Comparison of ENCODE assay signal across 8 cellular contexts in genomic region chr6:133890941-133891813, GRCh38. TPM values are rescaled to one million over a fixed set of nuclear protein-coding genes. Genes with fewer than 3 reads are reported as not detected.
DNase-seq lines count a peak whose midpoint lies in the region; ATAC-seq and TF ChIP-seq lines count a peak whose summit lies in the region.

No MANE protein-coding gene starts in this region.

- H3K27ac Mint-ChIP-seq in activated B cell treated with CpG ODN at 0.5 μM for 24 hours, result no peak overlapping the region
- H3K27ac Mint-ChIP-seq in nephron, result peak overlapping the region; percentile 76 to 99 (median 96)

- H3K27me3 Mint-ChIP-seq in activated B cell treated with CpG ODN at 0.5 μM for 24 hours (peaks cover 76% of the 10 kb centered on the region), nephron (ENCODE audit: low read depth) (peaks cover 98% of the 10 kb centered on the region)

- peaks cover 30% of the 10 kb centered on the region for H3K4me1 Mint-ChIP-seq in activated B cell treated with CpG ODN at 0.5 μM for 24 hours
- peaks cover 53% of the 10 kb centered on the region for H3K4me1 Mint-ChIP-seq in nephron

- peak overlapping the region; percentile 85 for H3K4me3 Mint-ChIP-seq in activated B cell treated with CpG ODN at 0.5 μM for 24 hours
- H3K4me3 Mint-ChIP-seq in nephron, result peak overlapping the region; percentile 89 to 98 (median 95)

- H3K9me3 Mint-ChIP-seq in activated B cell treated with CpG ODN at 0.5 μM for 24 hours, result no peaks in the 10 kb centered on the region
- no peaks in the 10 kb centered on the region for H3K9me3 Mint-ChIP-seq in nephron

- H3K36me3 Mint-ChIP-seq in activated B cell treated with CpG ODN at 0.5 μM for 24 hours (ENCODE audit: low read depth) (no peaks in the 10 kb centered on the region), nephron (ENCODE audit: low read depth) (peaks cover 58% of the 10 kb centered on the region)

- intact Hi-C loops in activated B cell treated with CpG ODN at 0.5 μM for 24 hours (cut with micrococcal nuclease), result no loop called here

- peak; percentile 25 to 34 for DNase-seq in stimulated activated CD4-positive, alpha-beta T cell treated with anti-CD3 and anti-CD28 coated beads, Interleukin-2, amount 100 ng/mL, for 24 hours
- DNase-seq in stimulated activated CD4-positive, alpha-beta T cell treated with anti-CD3 and anti-CD28 coated beads, Interleukin-4, amount 100 ng/mL, for 24 hours, result no peak
- DNase-seq in activated B cell treated with CpG ODN at 0.5 μM for 24 hours, result no peak
- peak; percentile 15 for DNase-seq in fibroblast of gingiva (ENCODE audit: low read depth)
- no peak for DNase-seq in NCI-H1092 treated with DMSO at 0.1 percent for 48 hours (lab: John Stamatoyannopoulos, UW)

- POLR2A ChIA-PET in activated B cell treated with CpG ODN at 0.5 μM for 24 hours (lab: Charles Lee), result no interaction called here

- TF ChIP-seq CTCF in activated B cell treated with CpG ODN at 0.5 μM for 24 hours (IDR thresholded peaks at IDR 0.05), result no peak
- no peak for TF ChIP-seq CTCF in nephron (IDR thresholded peaks at IDR 0.05; ENCODE audit: unreplicated experiment in 3 of 3)

- CTCF ChIA-PET in activated B cell treated with CpG ODN at 0.5 μM for 24 hours (lab: Charles Lee), result no interaction called here

- ATAC-seq in activated B cell treated with CpG ODN at 0.5 μM for 24 hours (ENCODE audit: low read depth) (peak; percentile 21), GM21526 (IDR thresholded peaks at IDR 0.05; ENCODE audit: low FRiP score, unreplicated experiment) (no peak), esophagus mucosa (no peak)

RNA-seq across cellular contexts. Expression of gene TCF21, which starts 2.3 kb away (rescaled TPM):
- not detected in 2 replicates for total RNA-seq in activated B cell treated with CpG ODN at 0.5 μM for 24 hours
- total RNA-seq in esophagus mucosa, result 0.72 TPM

Comparison
In these comparisons a context has a peak if more than half of its experiments do, and no peak if none do; other contexts are left out.
1. DNase-seq: peak in stimulated activated CD4-positive, alpha-beta T cell treated with anti-CD3 and anti-CD28 coated beads, Interleukin-2, amount 100 ng/mL, for 24 hours (2 of 2) and fibroblast of gingiva (single experiment); none in stimulated activated CD4-positive, alpha-beta T cell treated with anti-CD3 and anti-CD28 coated beads, Interleukin-4, amount 100 ng/mL, for 24 hours (single experiment), activated B cell treated with CpG ODN at 0.5 μM for 24 hours (single experiment) and NCI-H1092 treated with DMSO at 0.1 percent for 48 hours (single experiment).